ENCODE assay signal across 24 cellular contexts in the genomic region with DNA sequence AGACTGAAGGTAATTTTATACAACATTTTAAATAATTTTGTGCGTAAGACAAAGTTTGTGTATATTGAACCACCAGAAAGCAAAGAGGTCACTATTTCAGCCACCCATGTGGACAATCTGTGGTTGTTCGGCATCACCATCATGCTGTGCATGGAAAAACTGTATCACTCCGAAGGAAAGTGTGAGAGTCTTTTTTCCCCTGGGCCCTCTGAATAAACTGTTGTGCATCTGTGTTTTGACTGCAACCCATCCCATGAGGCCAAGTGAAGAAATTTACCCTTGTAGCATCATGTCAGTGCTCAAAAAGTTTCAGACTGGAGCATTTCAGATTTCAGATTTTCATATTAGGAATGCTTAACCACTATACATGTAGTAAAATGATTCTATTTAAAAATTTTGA.
"Had no signal": no experiment of that assay in that cellular context is flagged by ENCODE, and none has a peak within 500 bp of the region (broad histone marks: within the 10 kb centered on the region; RNA-seq: fewer than 3 reads in every experiment).

No MANE protein-coding gene starts in this region.

- H3K4me3 ChIP-seq: colonic mucosa, coronary artery, dorsolateral prefrontal cortex, esophagus muscularis mucosa, esophagus squamous epithelium, gastroesophageal sphincter, heart left ventricle, heart right ventricle, hepatocyte had no signal

- H3K27me3 ChIP-seq: colonic mucosa, dorsolateral prefrontal cortex, esophagus muscularis mucosa, esophagus squamous epithelium, foreskin keratinocyte, gastroesophageal sphincter, heart left ventricle, heart right ventricle, hepatocyte had no signal

- H3K4me1 ChIP-seq: colonic mucosa, esophagus squamous epithelium, foreskin keratinocyte, heart left ventricle, heart right ventricle had no signal

- DNase-seq: colonic mucosa; cortex of kidney; dermis blood vessel endothelial cell; dorsolateral prefrontal cortex; effector CD4-positive, alpha-beta T cell; effector CD8-positive, alpha-beta T cell; effector memory CD4-positive, alpha-beta T cell; effector memory CD8-positive, alpha-beta T cell; endodermal cell; erythroblast; esophagus squamous epithelium; foreskin fibroblast; foreskin keratinocyte; foreskin melanocyte; glutamatergic neuron; head of caudate nucleus; heart left ventricle; heart right ventricle had no signal

- H3K27ac ChIP-seq: colonic mucosa, coronary artery, dorsolateral prefrontal cortex, epithelial cell of prostate, esophagus muscularis mucosa, esophagus squamous epithelium, foreskin keratinocyte, gastroesophageal sphincter, heart left ventricle, heart right ventricle, hepatocyte had no signal

- H3K36me3 ChIP-seq: colonic mucosa, esophagus muscularis mucosa, esophagus squamous epithelium, gastroesophageal sphincter, heart left ventricle, heart right ventricle had no signal

- H3K9me3 ChIP-seq: colonic mucosa, esophagus muscularis mucosa, esophagus squamous epithelium, gastroesophageal sphincter, heart left ventricle, heart right ventricle had no signal

- ATAC-seq: effector memory CD8-positive, alpha-beta T cell; esophagus mucosa; foreskin keratinocyte; gastroesophageal sphincter; heart left ventricle had no signal
